In genomic region chr12:120766569-120766965, GRCh38 we compare ENCODE assay signal across 19 cellular contexts.
"Had no signal": no experiment of that assay in that cellular context is flagged by ENCODE, and none has a peak within 500 bp of the region (broad histone marks: within the 10 kb centered on the region; RNA-seq: fewer than 3 reads in every experiment).

No MANE protein-coding gene starts in this region.

- H3K9me3 ChIP-seq: adrenal gland, lower lobe of right lung, neutrophil, SJSA1 had no signal

- ATAC-seq: activated CD4-positive, CD25-positive, alpha-beta regulatory T cell treated with anti-CD3 and anti-CD28 coated beads, Interleukin-2, amount 50 U/mL, for 24 hours; left cardiac atrium; naive thymus-derived CD4-positive, alpha-beta T cell had no signal

- H3K4me3 Mint-ChIP-seq: activated naive CD4-positive, alpha-beta T cell treated with anti-CD3 and anti-CD28 coated beads, Interleukin-2, amount 10 ng/mL, durations not matched to agents 7 days and 5 days; immature natural killer cell; naive thymus-derived CD4-positive, alpha-beta T cell had no signal

- H3K9ac ChIP-seq: parathyroid adenoma had no signal

- H3K27ac ChIP-seq: adrenal gland, lower lobe of right lung, neutrophil, parathyroid adenoma, SJSA1 had no signal

- H3K27me3 ChIP-seq: adrenal gland, neutrophil, SJSA1 had no signal

- H3K27me3 Mint-ChIP-seq: activated naive CD4-positive, alpha-beta T cell treated with anti-CD3 and anti-CD28 coated beads, Interleukin-2, amount 10 ng/mL, durations not matched to agents 7 days and 5 days; naive thymus-derived CD4-positive, alpha-beta T cell had no signal

- H3K27ac Mint-ChIP-seq: activated naive CD4-positive, alpha-beta T cell treated with anti-CD3 and anti-CD28 coated beads, Interleukin-2, amount 10 ng/mL, durations not matched to agents 7 days and 5 days had no signal

- DNase-seq: activated CD4-positive, alpha-beta T cell treated with anti-CD3 and anti-CD28 coated beads, Interleukin-2, amount 50 U/mL, for 1 hour; activated naive CD4-positive, alpha-beta T cell treated with anti-CD3 and anti-CD28 coated beads, Interleukin-2, amount 10 ng/mL, durations not matched to agents 7 days and 5 days; activated T-cell treated with anti-CD3 and anti-CD28 coated beads for 4 hours; adrenal gland; foreskin fibroblast; immature natural killer cell; left cardiac atrium; lower lobe of right lung; midbrain; naive thymus-derived CD4-positive, alpha-beta T cell; retina; stimulated activated CD4-positive, alpha-beta T cell treated with anti-CD3 and anti-CD28 coated beads, Interleukin-4, amount 100 ng/mL, for 1 hour; stimulated activated naive CD4-positive, alpha-beta T cell treated with Interleukin-2 at 50 U/mL for 16 hours; substantia nigra; trophoblast cell had no signal

- H3K4me3 ChIP-seq: adrenal gland, lower lobe of right lung, SJSA1 had no signal

- H3K4me1 ChIP-seq: adrenal gland, parathyroid adenoma, SJSA1 had no signal

- H3K9me3 Mint-ChIP-seq: activated naive CD4-positive, alpha-beta T cell treated with anti-CD3 and anti-CD28 coated beads, Interleukin-2, amount 10 ng/mL, durations not matched to agents 7 days and 5 days; immature natural killer cell; naive thymus-derived CD4-positive, alpha-beta T cell had no signal
